In the genomic region with DNA sequence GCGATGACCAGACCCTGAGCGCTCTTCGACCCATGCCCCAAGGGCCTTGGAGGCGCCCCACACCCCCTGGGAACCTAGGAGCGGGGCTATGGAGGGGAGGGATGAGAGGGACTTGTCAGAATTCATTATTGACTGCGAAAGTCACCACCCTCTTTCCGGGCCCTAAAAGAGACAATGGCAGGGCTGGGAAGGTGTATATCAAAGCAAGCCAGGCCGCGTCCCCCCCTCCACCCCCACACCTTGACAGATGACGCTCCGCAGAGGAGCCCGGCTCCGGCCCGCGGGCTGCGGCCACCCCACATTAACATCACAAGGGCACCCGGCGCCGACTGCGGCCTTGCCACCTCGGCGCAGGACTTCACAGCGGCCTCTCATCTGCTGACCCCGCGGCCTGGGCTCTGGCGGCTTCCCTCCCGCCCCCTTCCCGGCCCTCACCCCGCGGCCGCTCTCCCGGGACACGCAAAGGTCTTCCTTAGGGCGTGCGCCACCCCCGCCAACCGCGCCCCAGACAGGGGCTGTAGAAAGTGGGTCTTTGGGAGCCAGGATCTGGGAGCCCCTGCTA, we compare ENCODE assay signal across 1 cellular context.
TF ChIP-seq lines count a peak whose summit lies in the region.

No MANE protein-coding gene starts in this region.

TF ChIP-seq in endothelial cell of umbilical vein, 7 proteins besides CTCF, POLR2A, EP300 and RAD21:
- TF ChIP-seq EZH2 (IDR thresholded peaks at IDR 0.05; ENCODE audit: borderline replicate concordance, low read depth, low read length, severe bottlenecking) (peak; percentile 64), JUN (IDR thresholded peaks at IDR 0.05; ENCODE audit: borderline replicate concordance, insufficient read depth, insufficient read length, low read depth) (no peak)
